36 cellular contexts compared by ENCODE assay signal in genomic region chr14:90198541-90198940, GRCh38.
"Had no signal": no experiment of that assay in that cellular context is flagged by ENCODE, and none has a peak within 500 bp of the region (broad histone marks: within the 10 kb centered on the region; RNA-seq: fewer than 3 reads in every experiment).

No MANE protein-coding gene starts in this region.

- FAIRE-seq: astrocyte, TTC549 had no signal

- H3K36me3 ChIP-seq: adrenal gland, brain microvascular endothelial cell, breast epithelium had no signal

- H3K4me1 Mint-ChIP-seq: activated B cell treated with CpG ODN at 0.5 μM for 24 hours; activated CD4-positive, alpha-beta T cell treated with anti-CD3 and anti-CD28 coated beads, Interleukin-2, amount 10 ng/mL, durations not matched to agents 24 days and 14 days; activated naive CD8-positive, alpha-beta T cell treated with anti-CD3 and anti-CD28 coated beads for 36 hours; activated T-helper 17 cell treated with anti-CD3 and anti-CD28 coated beads, Interleukin-2, amount 50 U/mL, for 72 hours had no signal

- H3K4me3 ChIP-seq: adrenal gland, body of pancreas, breast epithelium had no signal

- ATAC-seq: activated CD8-positive, alpha-beta T cell treated with anti-CD3 and anti-CD28 coated beads for 36 hours; activated naive CD4-positive, alpha-beta T cell treated with anti-CD3 and anti-CD28 coated beads, Interleukin-2, amount 50 U/mL, for 72 hours; activated T-cell treated with anti-CD3 and anti-CD28 coated beads, Interleukin-2, amount 50 U/mL, for 4 hours; activated T-cell treated with anti-CD3 and anti-CD28 coated beads, Interleukin-2, amount 50 U/mL, for 72 hours; activated T-helper 17 cell treated with anti-CD3 and anti-CD28 coated beads, Interleukin-2, amount 50 U/mL, for 72 hours; body of pancreas had no signal

- H3K4me3 Mint-ChIP-seq: activated B cell treated with CpG ODN at 0.5 μM for 24 hours; activated CD4-positive, alpha-beta memory T cell treated with anti-CD3 and anti-CD28 coated beads for 36 hours; activated CD4-positive, alpha-beta T cell treated with anti-CD3 and anti-CD28 coated beads, Interleukin-2, amount 10 ng/mL, durations not matched to agents 24 days and 14 days; activated CD8-positive, alpha-beta T cell treated with anti-CD3 and anti-CD28 coated beads for 36 hours; activated naive CD4-positive, alpha-beta T cell treated with anti-CD3 and anti-CD28 coated beads for 36 hours; activated naive CD8-positive, alpha-beta T cell treated with anti-CD3 and anti-CD28 coated beads for 36 hours; activated T-cell treated with anti-CD3 and anti-CD28 coated beads, Interleukin-2, amount 50 U/mL, for 4 hours; activated T-cell treated with anti-CD3 and anti-CD28 coated beads, Interleukin-2, amount 50 U/mL, for 72 hours; activated T-helper 1 cell treated with anti-CD3 and anti-CD28 coated beads, Interleukin-12 subunit alpha, Interleukin-12 subunit beta, Interleukin-2, Interleukin-4 antibody, amounts not matched to agents 30 ng/mL and 10 ng/mL and 1 ng/mL, durations not matched to agents 14 hours and 24 hours and 36 hours; activated T-helper 17 cell treated with anti-CD3 and anti-CD28 coated beads, Interleukin-2, amount 50 U/mL, for 72 hours; T-helper 1 cell treated with Interleukin-12 subunit alpha and Interleukin-12 subunit beta and Interleukin-4 antibody, amounts not matched to agents 30 μg/mL and 1 μg/mL, for 36 hours; T-helper 2 cell treated with Interferon-gamma antibody and Interleukin-4, amounts not matched to agents 5 μg/mL and 100 μg/mL, for 36 hours had no signal

- H3K9me3 ChIP-seq: adrenal gland had no signal

- H3K36me3 Mint-ChIP-seq: activated CD4-positive, alpha-beta memory T cell treated with anti-CD3 and anti-CD28 coated beads for 36 hours; activated naive CD4-positive, alpha-beta T cell treated with anti-CD3 and anti-CD28 coated beads, Interleukin-2, amount 50 U/mL, for 72 hours; activated naive CD8-positive, alpha-beta T cell treated with anti-CD3 and anti-CD28 coated beads for 36 hours had no signal

- H3K27me3 ChIP-seq: adrenal gland, body of pancreas, brain microvascular endothelial cell had no signal

- H3K4me1 ChIP-seq: adrenal gland, body of pancreas, breast epithelium had no signal

- DNase-seq: activated B cell treated with CpG ODN at 0.5 μM for 24 hours; activated CD4-positive, alpha-beta memory T cell treated with anti-CD3 and anti-CD28 coated beads for 36 hours; activated CD4-positive, alpha-beta T cell treated with anti-CD3 and anti-CD28 coated beads for 4 hours; activated CD4-positive, alpha-beta T cell treated with anti-CD3 and anti-CD28 coated beads, Interleukin-2, amount 10 ng/mL, durations not matched to agents 24 days and 14 days; activated CD4-positive, alpha-beta T cell treated with anti-CD3 and anti-CD28 coated beads, Interleukin-2, amount 50 U/mL, for 1 hour; activated CD4-positive, alpha-beta T cell treated with anti-CD3 and anti-CD28 coated beads, Interleukin-2, amount 50 U/mL, for 4 hours; activated CD4-positive, CD25-positive, alpha-beta regulatory T cell treated with anti-CD3 and anti-CD28 coated beads, Interleukin-2, amount 50 U/mL, for 72 hours; activated CD8-positive, alpha-beta memory T cell treated with anti-CD3 and anti-CD28 coated beads, Interleukin-2, amount 50 U/mL, for 4 hours; activated CD8-positive, alpha-beta T cell treated with anti-CD3 and anti-CD28 coated beads for 36 hours; activated effector memory CD4-positive, alpha-beta T cell treated with anti-CD3 and anti-CD28 coated beads, Interleukin-2, amount 50 U/mL, for 16 hours; activated gamma-delta T cell treated with Interleukin-2 at 50 U/mL for 16 hours; activated naive CD4-positive, alpha-beta T cell; activated naive CD4-positive, alpha-beta T cell treated with anti-CD3 and anti-CD28 coated beads for 36 hours; activated naive CD4-positive, alpha-beta T cell treated with anti-CD3 and anti-CD28 coated beads, Interleukin-2, amount 50 U/mL, for 16 hours; activated naive CD8-positive, alpha-beta T cell treated with anti-CD3 and anti-CD28 coated beads for 36 hours; activated T-cell treated with anti-CD3 and anti-CD28 coated beads for 4 hours; activated T-cell treated with anti-CD3 and anti-CD28 coated beads, Interleukin-2, amount 50 U/mL, for 1 hour; activated T-cell treated with anti-CD3 and anti-CD28 coated beads, Interleukin-2, amount 50 U/mL, for 4 hours; activated T-cell treated with anti-CD3 and anti-CD28 coated beads, Interleukin-2, amount 50 U/mL, for 72 hours; adrenal gland; amniotic stem cell; aorta; body of pancreas; brain microvascular endothelial cell; central memory CD4-positive, alpha-beta T cell; T-helper 2 cell; T-helper 9 cell had no signal

- H3K27ac Mint-ChIP-seq: activated B cell treated with CpG ODN at 0.5 μM for 24 hours; activated CD4-positive, alpha-beta memory T cell treated with anti-CD3 and anti-CD28 coated beads for 36 hours; activated CD4-positive, alpha-beta T cell treated with anti-CD3 and anti-CD28 coated beads, Interleukin-2, amount 10 ng/mL, durations not matched to agents 24 days and 14 days; activated CD8-positive, alpha-beta T cell treated with anti-CD3 and anti-CD28 coated beads for 36 hours; activated naive CD4-positive, alpha-beta T cell treated with anti-CD3 and anti-CD28 coated beads for 36 hours; activated naive CD4-positive, alpha-beta T cell treated with anti-CD3 and anti-CD28 coated beads, Interleukin-2, amount 50 U/mL, for 72 hours; activated naive CD8-positive, alpha-beta T cell treated with anti-CD3 and anti-CD28 coated beads for 36 hours; activated T-cell treated with anti-CD3 and anti-CD28 coated beads, Interleukin-2, amount 50 U/mL, for 72 hours; activated T-helper 1 cell treated with anti-CD3 and anti-CD28 coated beads, Interleukin-12 subunit alpha, Interleukin-12 subunit beta, Interleukin-2, Interleukin-4 antibody, amounts not matched to agents 30 ng/mL and 10 ng/mL and 1 ng/mL, durations not matched to agents 14 hours and 24 hours and 36 hours; activated T-helper 17 cell treated with anti-CD3 and anti-CD28 coated beads, Interleukin-2, amount 50 U/mL, for 72 hours; T-helper 1 cell treated with Interleukin-12 subunit alpha and Interleukin-12 subunit beta and Interleukin-4 antibody, amounts not matched to agents 30 μg/mL and 1 μg/mL, for 36 hours; T-helper 2 cell treated with Interferon-gamma antibody and Interleukin-4, amounts not matched to agents 5 μg/mL and 100 μg/mL, for 36 hours had no signal

- H3K27ac ChIP-seq: adrenal gland, body of pancreas, brain microvascular endothelial cell, breast epithelium, VCaP had no signal

- H3K9me3 Mint-ChIP-seq: activated B cell treated with CpG ODN at 0.5 μM for 24 hours; activated T-helper 1 cell treated with anti-CD3 and anti-CD28 coated beads, Interleukin-12 subunit alpha, Interleukin-12 subunit beta, Interleukin-2, Interleukin-4 antibody, amounts not matched to agents 30 ng/mL and 10 ng/mL and 1 ng/mL, durations not matched to agents 14 hours and 24 hours and 36 hours; T-helper 1 cell treated with Interleukin-12 subunit alpha and Interleukin-12 subunit beta and Interleukin-4 antibody, amounts not matched to agents 30 μg/mL and 1 μg/mL, for 36 hours; T-helper 2 cell treated with Interferon-gamma antibody and Interleukin-4, amounts not matched to agents 5 μg/mL and 100 μg/mL, for 36 hours had no signal
